In the genomic region with DNA sequence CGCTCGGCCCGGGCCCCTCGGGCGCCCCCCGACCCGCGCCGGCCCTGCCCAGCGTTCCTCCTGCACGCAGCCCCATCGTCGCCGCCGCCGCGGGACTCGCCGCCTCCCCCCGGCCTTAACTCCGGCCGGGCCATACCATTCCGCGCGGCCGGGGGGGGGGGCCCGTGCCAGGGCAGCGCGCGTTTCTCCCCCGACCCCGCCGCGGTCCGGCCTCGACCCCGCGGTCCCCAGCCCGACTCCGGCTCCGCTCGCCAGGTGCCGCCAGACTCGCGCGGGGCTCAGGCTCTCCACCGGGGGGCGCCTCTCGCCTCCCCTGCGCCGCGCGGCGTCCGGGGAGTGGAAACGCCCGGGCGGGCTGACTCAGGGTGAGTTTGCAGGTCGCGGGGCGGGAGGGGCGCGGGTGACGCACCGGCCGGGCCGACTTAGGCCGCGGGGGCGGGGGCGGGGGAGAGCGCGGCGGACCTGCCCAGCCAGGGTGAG, we compare ENCODE assay signal across 8 cellular contexts. TPM values are rescaled to one million over a fixed set of nuclear protein-coding genes. Genes with fewer than 3 reads are reported as not detected.
A peak's percentile ranks its signal among the peaks of the same experiment; 100 is the strongest.
DNase-seq lines count a peak whose midpoint lies in the region; ATAC-seq and TF ChIP-seq lines count a peak whose summit lies in the region.

A gene (minus strand): TSS at position 91 of the 480 bp plus-strand sequence. CDS start 15 bp downstream, at position 76.

- DNase-seq in DMS53 treated with DMSO at 0.1 percent for 48 hours (lab: John Stamatoyannopoulos, UW; ENCODE audit: unreplicated experiment) = peak; percentile 63
- no peak for DNase-seq in SK-N-MC (ENCODE audit: low read depth, low spot score)
- DNase-seq in glomerular visceral epithelial cell (ENCODE audit: extremely low spot score) = peak; percentile 95
- peak; percentile 95 for DNase-seq in osteocyte (ENCODE audit: extremely low spot score, unreplicated experiment)
- peak; percentile 75 for DNase-seq in thoracic aorta (ENCODE audit: low spot score)

- peaks cover 23% of the 10 kb centered on the region for H3K36me3 ChIP-seq in HUES64 (ENCODE audit: insufficient read depth, low read length)
- H3K36me3 ChIP-seq in SK-N-MC (ENCODE audit: insufficient read depth, low read length) = peaks cover 4% of the 10 kb centered on the region; the same call in 1 of the 2 replicates
- H3K36me3 ChIP-seq in thoracic aorta = peaks cover 18% of the 10 kb centered on the region

- peak; percentile 91 for ATAC-seq in GM21390 (IDR thresholded peaks at IDR 0.05; ENCODE audit: unreplicated experiment)
- peak; percentile 92 for ATAC-seq in thoracic aorta (ENCODE audit: insufficient number of reproducible peaks, low FRiP score, low read depth)

- H3K4me1 ChIP-seq in HUES64 (ENCODE audit: insufficient read depth, low read length) (peaks cover 34% of the 10 kb centered on the region), thoracic aorta (ENCODE audit: control insufficient read depth in 1 of 2, low read depth in 2 of 2) (peaks cover 6 to 29% of the 10 kb centered on the region in 2 donors)

- H3K9me3 Mint-ChIP-seq in activated naive CD4-positive, alpha-beta T cell treated with anti-CD3 and anti-CD28 coated beads, Interleukin-2, amount 50 U/mL, for 24 hours = no peaks in the 10 kb centered on the region
- no peaks in the 10 kb centered on the region for H3K9me3 Mint-ChIP-seq in osteocyte (ENCODE audit: unreplicated experiment)

- peaks cover 3% of the 10 kb centered on the region for H3K36me3 Mint-ChIP-seq in activated naive CD4-positive, alpha-beta T cell treated with anti-CD3 and anti-CD28 coated beads, Interleukin-2, amount 50 U/mL, for 24 hours
- H3K36me3 Mint-ChIP-seq in osteocyte (ENCODE audit: unreplicated experiment) = peaks cover 19% of the 10 kb centered on the region

- H3K27ac Mint-ChIP-seq in activated naive CD4-positive, alpha-beta T cell treated with anti-CD3 and anti-CD28 coated beads, Interleukin-2, amount 50 U/mL, for 24 hours = peak within 1 kb of the TSS; percentile 69
- peak within 1 kb of the TSS; percentile 77 for H3K27ac Mint-ChIP-seq in osteocyte (ENCODE audit: unreplicated experiment)

- H3K4me3 ChIP-seq in HUES64 (ENCODE audit: low read length) = peak within 1 kb of the TSS; percentile 80
- H3K4me3 ChIP-seq in SK-N-MC = peak within 1 kb of the TSS; percentile 82
- peak within 1 kb of the TSS; percentile 85 for H3K4me3 ChIP-seq in thoracic aorta

- H3K9ac ChIP-seq in HUES64 (ENCODE audit: low read depth, low read length) (peak within 1 kb of the TSS; percentile 80), SK-N-MC (ENCODE audit: insufficient read length) (peak within 1 kb of the TSS; percentile 73)

- WGBS in HUES64 = under 1% methylated on average over 74 of the region's 74 CpGs

- peak; percentile 73 for TF ChIP-seq CTCF in osteocyte (IDR thresholded peaks at IDR 0.05)
- TF ChIP-seq CTCF in thoracic aorta (IDR thresholded peaks at IDR 0.05) = peak; percentile 45

- peaks cover 10% of the 10 kb centered on the region for H3K27me3 ChIP-seq in HUES64 (ENCODE audit: insufficient read depth, low read length)
- H3K27me3 ChIP-seq in thoracic aorta (replicated peaks; ENCODE audit: insufficient read depth) = no peaks in the 10 kb centered on the region

- peak within 1 kb of the TSS; percentile 69 for H3K27ac ChIP-seq in HUES64 (ENCODE audit: low read depth, low read length)
- no peak within 1 kb of the TSS for H3K27ac ChIP-seq in SK-N-MC
- peak within 1 kb of the TSS; percentile 69 to 78 for H3K27ac ChIP-seq in thoracic aorta

- H3K4me3 Mint-ChIP-seq in activated naive CD4-positive, alpha-beta T cell treated with anti-CD3 and anti-CD28 coated beads, Interleukin-2, amount 50 U/mL, for 24 hours = peak within 1 kb of the TSS; percentile 87
- peak within 1 kb of the TSS; percentile 75 for H3K4me3 Mint-ChIP-seq in osteocyte (ENCODE audit: unreplicated experiment)

- no peaks in the 10 kb centered on the region for H3K27me3 Mint-ChIP-seq in activated naive CD4-positive, alpha-beta T cell treated with anti-CD3 and anti-CD28 coated beads, Interleukin-2, amount 50 U/mL, for 24 hours
- H3K27me3 Mint-ChIP-seq in osteocyte (ENCODE audit: unreplicated experiment) = peaks cover 7% of the 10 kb centered on the region

- H3K9me3 ChIP-seq in HUES64 (ENCODE audit: insufficient read depth, low read depth, low read length) = no peaks in the 10 kb centered on the region
- H3K9me3 ChIP-seq in SK-N-MC (ENCODE audit: low read depth, low read length) = no peaks in the 10 kb centered on the region
- no peaks in the 10 kb centered on the region for H3K9me3 ChIP-seq in thoracic aorta

- peaks cover 25% of the 10 kb centered on the region for H3K4me1 Mint-ChIP-seq in activated naive CD4-positive, alpha-beta T cell treated with anti-CD3 and anti-CD28 coated beads, Interleukin-2, amount 50 U/mL, for 24 hours
- peaks cover 23% of the 10 kb centered on the region for H3K4me1 Mint-ChIP-seq in osteocyte (ENCODE audit: unreplicated experiment)

RNA-seq across cellular contexts. Expression of the gene that starts here (rescaled TPM):
- 26.4 TPM for polyA plus RNA-seq in HUES64 (2013, experiment 1 of 2)
- polyA plus RNA-seq in HUES64 (2013, experiment 2 of 2) = 24.6 TPM
- total RNA-seq in osteocyte (12.7 and 14.3 TPM in 2 replicates), thoracic aorta (10 to 100 TPM; 41.7 to 49.4 TPM)
